In the genomic region with DNA sequence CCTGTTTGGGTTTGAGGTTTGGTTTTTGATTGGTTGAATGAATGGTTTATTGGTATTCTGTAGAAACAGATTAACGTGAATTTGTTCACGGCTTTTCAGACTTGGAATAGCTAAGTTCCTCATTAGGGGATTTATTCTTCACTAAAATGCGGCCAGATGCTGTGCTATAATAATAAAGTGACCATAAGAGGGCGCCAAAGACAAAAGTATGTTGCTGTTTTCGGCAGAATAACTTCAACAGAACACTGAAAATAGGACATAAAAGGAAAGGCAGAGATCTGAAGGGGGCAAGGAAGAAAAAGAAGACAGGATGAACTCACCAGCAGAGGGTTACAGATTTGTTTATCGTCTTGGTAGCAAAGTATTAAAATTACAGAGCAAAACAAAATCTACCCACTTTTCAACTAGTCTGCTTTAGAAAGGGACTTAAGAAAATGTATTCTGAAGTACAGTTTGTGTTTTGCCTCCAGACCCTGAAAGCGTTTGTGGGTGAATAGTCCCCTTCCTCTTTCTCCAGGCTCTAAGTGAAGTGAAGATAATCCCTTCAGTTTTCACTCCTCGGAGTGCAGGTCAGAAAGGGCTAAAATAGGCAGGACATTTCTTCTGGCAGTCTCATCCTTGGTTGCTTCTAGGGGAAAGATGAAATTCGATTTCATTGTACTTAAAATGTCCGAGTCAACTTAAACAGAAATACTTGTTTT, we compare ENCODE assay signal across 8 cellular contexts.
DNase-seq lines count a peak whose midpoint lies in the region; ATAC-seq and TF ChIP-seq lines count a peak whose summit lies in the region.

No MANE protein-coding gene starts in this region.

- no peak overlapping the region for H3K27ac ChIP-seq in heart left ventricle

- H3K4me3 ChIP-seq in heart left ventricle: no peak overlapping the region

- DNase-seq in activated CD4-positive, alpha-beta T cell treated with anti-CD3 and anti-CD28 coated beads for 48 hours: peak; percentile 9
- no peak for DNase-seq in activated CD4-positive, alpha-beta T cell treated with anti-CD3 and anti-CD28 coated beads, Interleukin-2, amount 50 U/mL, for 1 hour
- DNase-seq in NCI-H2227 (lab: John Stamatoyannopoulos, UW; ENCODE audit: unreplicated experiment) (peak; percentile 55), activated B cell treated with CpG ODN at 0.5 μM for 24 hours (no peak), heart left ventricle (peak in 1 of 5 donors; percentile 13), putamen (ENCODE audit: low spot score) (peak; percentile 49), UCSD-AML1 (lab: John Stamatoyannopoulos, UW; ENCODE audit: unreplicated experiment) (no peak)

- intact Hi-C loops in activated B cell treated with CpG ODN at 0.5 μM for 24 hours (cut with micrococcal nuclease): loop anchor here (1.0 to 5.0 kb wide), 4 partner anchors 841 to 1030 kb away; no protein-coding TSS in a partner anchor
- intact Hi-C loops in heart left ventricle (cut with DNase I): loop anchor here (2.0 to 10.0 kb wide), 12 partner anchors 71 to 949 kb away; no protein-coding TSS in a partner anchor

- no peaks in the 10 kb centered on the region for H3K36me3 Mint-ChIP-seq in activated B cell treated with CpG ODN at 0.5 μM for 24 hours (ENCODE audit: low read depth)

- H3K36me3 ChIP-seq in heart left ventricle: no peaks in the 10 kb centered on the region

- H3K4me3 Mint-ChIP-seq in activated B cell treated with CpG ODN at 0.5 μM for 24 hours: no peak overlapping the region

- peaks cover 4% of the 10 kb centered on the region for H3K27me3 Mint-ChIP-seq in activated B cell treated with CpG ODN at 0.5 μM for 24 hours

- TF ChIP-seq POLR2A in heart left ventricle (IDR thresholded peaks at IDR 0.05): no peak

- peaks cover 0 to under 1% (median 0%) of the 10 kb centered on the region in 12 donors for H3K9me3 ChIP-seq in heart left ventricle

- ATAC-seq in HG02885 (IDR thresholded peaks at IDR 0.05; ENCODE audit: poor library complexity, unreplicated experiment) (peak; percentile 69), activated B cell treated with CpG ODN at 0.5 μM for 24 hours (ENCODE audit: low read depth) (no peak), heart left ventricle (peak; percentile 39 to 70 (median 54))

- H3K27me3 ChIP-seq in heart left ventricle: peaks cover 0 to 30% (median 6%) of the 10 kb centered on the region in 9 donors

- WGBS in heart left ventricle, 4 donors: 12 to 14% (median 13%) methylated on average over 10 of the region's 10 CpGs

- no peaks in the 10 kb centered on the region for H3K4me1 Mint-ChIP-seq in activated B cell treated with CpG ODN at 0.5 μM for 24 hours

- no peak overlapping the region for H3K27ac Mint-ChIP-seq in activated B cell treated with CpG ODN at 0.5 μM for 24 hours

- POLR2A ChIA-PET in activated B cell treated with CpG ODN at 0.5 μM for 24 hours (lab: Charles Lee): interaction anchor here (0.6 kb wide), 1 partner anchor 94 kb away, joined by 3 read pairs; no protein-coding TSS in a partner anchor

- TF ChIP-seq CTCF in activated B cell treated with CpG ODN at 0.5 μM for 24 hours (IDR thresholded peaks at IDR 0.05) (peak; percentile 31), heart left ventricle (IDR thresholded peaks at IDR 0.05) (peak; percentile 48 to 77 (median 66))

- peaks cover 0 to 3% (median 0%) of the 10 kb centered on the region in 12 donors for H3K4me1 ChIP-seq in heart left ventricle

- CTCF ChIA-PET in activated B cell treated with CpG ODN at 0.5 μM for 24 hours (lab: Charles Lee): interaction anchor here (0.7 to 1.6 kb wide), 4 partner anchors 9 to 866 kb away, joined by 3 to 5 read pairs (median 4); no protein-coding TSS in a partner anchor

- no peaks in the 10 kb centered on the region for H3K9me3 Mint-ChIP-seq in activated B cell treated with CpG ODN at 0.5 μM for 24 hours

Comparison
In these comparisons a context has a peak if more than half of its experiments do, and no peak if none do; other contexts are left out.
1. DNase-seq: peak in activated CD4-positive, alpha-beta T cell treated with anti-CD3 and anti-CD28 coated beads for 48 hours (single experiment), NCI-H2227 (single experiment) and putamen (single experiment); none in activated CD4-positive, alpha-beta T cell treated with anti-CD3 and anti-CD28 coated beads, Interleukin-2, amount 50 U/mL, for 1 hour (single experiment), activated B cell treated with CpG ODN at 0.5 μM for 24 hours (single experiment) and UCSD-AML1 (single experiment).